In the genomic region with DNA sequence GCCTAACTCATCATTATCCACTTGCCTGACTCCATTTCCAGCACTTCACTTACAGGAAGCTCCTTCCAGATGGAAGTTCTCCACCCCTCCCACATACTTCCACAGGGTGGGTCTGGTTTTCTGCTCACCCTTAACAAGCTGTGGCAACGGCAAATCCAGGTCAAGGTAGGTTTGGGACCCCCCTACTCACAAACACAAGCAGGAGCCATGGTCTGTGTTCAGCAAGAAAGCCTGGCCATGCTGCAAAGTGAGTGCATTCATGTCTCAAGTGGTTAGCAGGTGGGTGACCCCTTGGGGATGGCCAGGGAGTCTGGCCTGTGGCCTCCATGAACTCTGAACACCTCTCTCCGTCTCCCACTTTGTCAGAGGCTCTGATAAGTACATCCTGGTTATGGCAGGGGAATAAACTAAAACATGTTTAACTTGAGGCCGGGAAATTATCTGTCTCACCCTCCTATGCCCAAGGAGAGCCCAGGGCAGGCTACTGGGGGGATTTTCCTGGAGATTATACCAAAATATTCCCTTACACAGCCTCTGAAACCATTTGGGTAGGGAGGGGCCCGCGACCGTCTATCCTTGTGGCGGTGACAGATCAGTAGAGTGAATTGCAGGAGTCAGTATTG, we compare ENCODE assay signal across 8 cellular contexts. TPM values are rescaled to one million over a fixed set of nuclear protein-coding genes. Genes with fewer than 3 reads are reported as not detected.
DNase-seq lines count a peak whose midpoint lies in the region; FAIRE-seq and TF ChIP-seq lines count a peak whose summit lies in the region.

No MANE protein-coding gene starts in this region.

- H3K9ac ChIP-seq in keratinocyte (ENCODE audit: control insufficient read depth, extremely low read depth, insufficient read depth, low read length) (peak overlapping the region; percentile 88), subcutaneous abdominal adipose tissue (ENCODE audit: low read length in 5 of 5) (peak overlapping the region; percentile 87 to 91 (median 88))

- H3K27ac Mint-ChIP-seq in activated naive CD8-positive, alpha-beta T cell: peak overlapping the region; percentile 93

- H3K27ac ChIP-seq in keratinocyte (ENCODE audit: control insufficient read depth, insufficient read depth, low read length) (peak overlapping the region; percentile 78), subcutaneous abdominal adipose tissue (ENCODE audit: low read depth, low read length) (peak overlapping the region; percentile 87)

- no peaks in the 10 kb centered on the region for H3K9me3 Mint-ChIP-seq in activated naive CD8-positive, alpha-beta T cell (ENCODE audit: low read depth)

- TF ChIP-seq CTCF in keratinocyte (optimal IDR thresholded peaks at IDR 0.05 in 1 of 3, IDR thresholded peaks at IDR 0.05 in 1 of 3, conservative IDR thresholded peaks at IDR 0.05 in 1 of 3; ENCODE audit: extremely low read depth in 1 of 3, insufficient read depth in 2 of 3, low read length in 3 of 3): no peak

- peak overlapping the region; percentile 80 to 85 (median 82) for H3K4me3 ChIP-seq in keratinocyte (ENCODE audit: control insufficient read depth in 2 of 3, extremely low read depth in 1 of 3, insufficient read depth in 2 of 3, low read depth in 1 of 3, low read length in 3 of 3)
- peak overlapping the region; percentile 78 to 86 (median 79) for H3K4me3 ChIP-seq in subcutaneous abdominal adipose tissue (ENCODE audit: low read depth in 1 of 5, low read length in 5 of 5)

- H3K4me1 Mint-ChIP-seq in activated naive CD8-positive, alpha-beta T cell (ENCODE audit: low read depth): peaks cover 58% of the 10 kb centered on the region

- H3K27me3 ChIP-seq in keratinocyte (ENCODE audit: control insufficient read depth, extremely low read depth, insufficient read depth, low read length): no peaks in the 10 kb centered on the region
- H3K27me3 ChIP-seq in subcutaneous abdominal adipose tissue (ENCODE audit: control insufficient read depth in 5 of 5, insufficient read depth in 4 of 5, low read length in 5 of 5): no peaks in the 10 kb centered on the region

- no peak for FAIRE-seq in keratinocyte (lab: Jason Lieb, UNC)

- peaks cover 49% of the 10 kb centered on the region for H3K79me2 ChIP-seq in keratinocyte (ENCODE audit: control insufficient read depth, insufficient read depth, low read length)

- H3K36me3 ChIP-seq in keratinocyte (ENCODE audit: control insufficient read depth in 2 of 2, extremely low read depth in 1 of 2, insufficient read depth in 2 of 2, low read length in 2 of 2) (peaks cover 0 to 10% of the 10 kb centered on the region in 2 experiments), subcutaneous abdominal adipose tissue (ENCODE audit: control insufficient read depth in 5 of 5, insufficient read depth in 5 of 5, low read length in 5 of 5) (no peaks in the 10 kb centered on the region)

- H3K4me3 Mint-ChIP-seq in activated naive CD8-positive, alpha-beta T cell: peak overlapping the region; percentile 91

- H3K9me1 ChIP-seq in keratinocyte (ENCODE audit: control insufficient read depth, extremely low read depth, insufficient read depth, low read length): no peaks in the 10 kb centered on the region

- no peaks in the 10 kb centered on the region for H4K20me1 ChIP-seq in keratinocyte (ENCODE audit: control insufficient read depth, extremely low read depth, insufficient read depth, low read length)

- peak overlapping the region; percentile 90 for H3K4me2 ChIP-seq in keratinocyte (ENCODE audit: control insufficient read depth, extremely low read depth, insufficient read depth, low read depth, low read length)

- H3K36me3 Mint-ChIP-seq in activated naive CD8-positive, alpha-beta T cell: peaks cover 3% of the 10 kb centered on the region

- dilution Hi-C loops in keratinocyte (cut with MboI; ENCODE audit: extremely low pct_ligation_motif_present, low sequenced_read_pairs): no loop called here

- H3K9me3 ChIP-seq in keratinocyte (ENCODE audit: control insufficient read depth, low read depth, low read length): no peaks in the 10 kb centered on the region
- no peaks in the 10 kb centered on the region for H3K9me3 ChIP-seq in subcutaneous abdominal adipose tissue (ENCODE audit: control insufficient read depth in 5 of 5, low read length in 5 of 5)

- DNase-seq in DMS53 (lab: John Stamatoyannopoulos, UW): peak; percentile 38
- DNase-seq in DMS53 treated with DMSO at 0.1 percent for 48 hours (lab: John Stamatoyannopoulos, UW; ENCODE audit: unreplicated experiment): no peak
- no peak for DNase-seq in keratinocyte (ENCODE audit: low read depth, low spot score)
- no peak for DNase-seq in NCI-H345 treated with DMSO at 0.1 percent for 48 hours (lab: John Stamatoyannopoulos, UW; ENCODE audit: unreplicated experiment)
- no peak for DNase-seq in NK-92 (lab: John Stamatoyannopoulos, UW; ENCODE audit: unreplicated experiment)
- DNase-seq in activated CD4-positive, CD25-positive, alpha-beta regulatory T cell (lab: John Stamatoyannopoulos, UW): no peak

- H3K4me1 ChIP-seq in keratinocyte (ENCODE audit: control insufficient read depth, extremely low read depth, insufficient read depth, low read length): peaks cover 14% of the 10 kb centered on the region
- peaks cover 5 to 29% (median 23%) of the 10 kb centered on the region in 5 donors for H3K4me1 ChIP-seq in subcutaneous abdominal adipose tissue (ENCODE audit: control insufficient read depth in 5 of 5, insufficient read depth in 5 of 5, low read length in 5 of 5)

- no peaks in the 10 kb centered on the region for H3K27me3 Mint-ChIP-seq in activated naive CD8-positive, alpha-beta T cell

- peak overlapping the region; percentile 34 for H2AFZ ChIP-seq in keratinocyte (ENCODE audit: control insufficient read depth, low read length)

RNA-seq across cellular contexts. Expression of gene XPNPEP1, which starts 0.8 kb away (rescaled TPM):
- 96.2 to 171 TPM (median 154 TPM) in 3 replicates for polyA plus RNA-seq in keratinocyte
- polyA plus RNA-seq in keratinocyte (2011; ENCODE audit: low read depth): 63.0 TPM
- 193 and 194 TPM in 2 replicates for polyA plus RNA-seq in keratinocyte (2011; cell fraction: cytosol; rRNA removed)
- 258 and 305 TPM in 2 replicates for polyA plus RNA-seq in keratinocyte (2011; cell fraction: nucleus; rRNA removed)
- polyA plus RNA-seq in keratinocyte (2012; ENCODE audit: low replicate concordance): 43.2 and 52.6 TPM in 2 replicates
- 304 to 419 TPM (median 412 TPM) in 3 replicates for polyA minus RNA-seq in keratinocyte
- 164 TPM for polyA minus RNA-seq in keratinocyte (2011; cell fraction: cytosol; rRNA and poly(A)+ RNA removed)
- 134 and 140 TPM in 2 replicates for polyA minus RNA-seq in keratinocyte (2011; cell fraction: nucleus; rRNA and poly(A)+ RNA removed)
